In the genomic region with DNA sequence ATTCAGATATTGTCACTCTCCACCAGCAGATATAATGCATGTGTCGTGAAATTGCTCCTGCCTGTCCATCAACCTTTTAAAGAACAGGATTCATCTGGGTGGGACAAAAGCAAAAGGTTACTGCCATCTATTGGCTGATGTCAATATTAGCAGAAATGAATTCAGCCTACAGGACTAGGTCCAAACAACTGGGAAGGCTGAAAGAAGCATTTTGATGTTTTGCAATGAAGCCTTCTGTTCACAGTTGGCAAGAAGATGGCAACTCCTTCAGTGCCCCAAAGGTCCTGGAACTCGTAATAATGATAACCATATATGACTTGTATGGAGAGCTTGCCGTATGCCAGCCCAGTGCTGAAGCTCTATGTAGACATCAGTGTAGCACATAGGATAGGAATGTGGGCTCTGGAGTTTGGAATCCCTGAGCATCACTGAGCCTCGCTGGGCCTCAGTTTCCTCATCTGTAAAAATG, we compare ENCODE assay signal across 8 cellular contexts. TPM values are rescaled to one million over a fixed set of nuclear protein-coding genes. Genes with fewer than 3 reads are reported as not detected.
DNase-seq lines count a peak whose midpoint lies in the region; ATAC-seq lines count a peak whose summit lies in the region.

No MANE protein-coding gene starts in this region.

- no peak overlapping the region for H3K4me3 ChIP-seq in aorta (ENCODE audit: low read length in 2 of 2)

- WGBS in aorta, 2 donors: 35 to 40% methylated on average over 4 of the region's 4 CpGs

- H3K4me1 Mint-ChIP-seq in activated naive CD8-positive, alpha-beta T cell (ENCODE audit: low read depth): peaks cover 46% of the 10 kb centered on the region
- H3K4me1 Mint-ChIP-seq in activated naive CD8-positive, alpha-beta T cell treated with anti-CD3 and anti-CD28 coated beads, Interleukin-2, amount 50 U/mL, for 24 hours: peaks cover 38% of the 10 kb centered on the region

- no peaks in the 10 kb centered on the region for H3K4me1 ChIP-seq in aorta (ENCODE audit: control insufficient read depth in 1 of 2, insufficient read depth in 2 of 2, low read length in 2 of 2)

- intact Hi-C loops in aorta (cut with DNase I): loop anchor here (5.0 to 10.0 kb wide), 2 partner anchors 118 to 486 kb away; no protein-coding TSS in a partner anchor

- no peaks in the 10 kb centered on the region for H3K9me3 ChIP-seq in aorta (ENCODE audit: control insufficient read depth, low read length)

- no peak for DNase-seq in activated naive CD8-positive, alpha-beta T cell treated with anti-CD3 and anti-CD28 coated beads, Interleukin-2, amount 50 U/mL, for 24 hours
- DNase-seq in NCI-H69 (lab: John Stamatoyannopoulos, UW) (peak; percentile 3), T47D (ENCODE audit: low read depth in 1 of 2, low spot score in 1 of 2) (peak; percentile 47 to 79), left kidney (ENCODE audit: low read depth, low spot score) (peak; percentile 72), aorta (no peak)

- no peak for ATAC-seq in activated naive CD8-positive, alpha-beta T cell treated with anti-CD3 and anti-CD28 coated beads, Interleukin-2, amount 50 U/mL, for 24 hours
- ATAC-seq in HG02885 (IDR thresholded peaks at IDR 0.05; ENCODE audit: poor library complexity, unreplicated experiment) (peak; percentile 55), aorta (ENCODE audit: low FRiP score) (peak; percentile 74), HG02642 (IDR thresholded peaks at IDR 0.05; ENCODE audit: poor library complexity, unreplicated experiment) (no peak)

- H3K4me3 Mint-ChIP-seq in activated naive CD8-positive, alpha-beta T cell: peak overlapping the region; percentile 67
- no peak overlapping the region for H3K4me3 Mint-ChIP-seq in activated naive CD8-positive, alpha-beta T cell treated with anti-CD3 and anti-CD28 coated beads, Interleukin-2, amount 50 U/mL, for 24 hours

- no peaks in the 10 kb centered on the region for H3K36me3 ChIP-seq in aorta (ENCODE audit: control insufficient read depth in 1 of 2, insufficient read depth in 2 of 2, low read length in 1 of 2)

- peak overlapping the region; percentile 91 for H3K27ac Mint-ChIP-seq in activated naive CD8-positive, alpha-beta T cell
- no peak overlapping the region for H3K27ac Mint-ChIP-seq in activated naive CD8-positive, alpha-beta T cell treated with anti-CD3 and anti-CD28 coated beads, Interleukin-2, amount 50 U/mL, for 24 hours

- in situ Hi-C loops in T47D (cut with HindIII; ENCODE audit: low pct_unique_long_range_greater_than_20kb, low sequenced_read_pairs): no loop called here

- H3K27me3 Mint-ChIP-seq in activated naive CD8-positive, alpha-beta T cell: no peaks in the 10 kb centered on the region
- H3K27me3 Mint-ChIP-seq in activated naive CD8-positive, alpha-beta T cell treated with anti-CD3 and anti-CD28 coated beads, Interleukin-2, amount 50 U/mL, for 24 hours: no peaks in the 10 kb centered on the region

- H3K27ac ChIP-seq in aorta (ENCODE audit: low read depth in 1 of 2, low read length in 2 of 2): no peak overlapping the region

- H3K36me3 Mint-ChIP-seq in activated naive CD8-positive, alpha-beta T cell: no peaks in the 10 kb centered on the region
- no peaks in the 10 kb centered on the region for H3K36me3 Mint-ChIP-seq in activated naive CD8-positive, alpha-beta T cell treated with anti-CD3 and anti-CD28 coated beads, Interleukin-2, amount 50 U/mL, for 24 hours (ENCODE audit: low read depth)

- no peaks in the 10 kb centered on the region for H3K9me3 Mint-ChIP-seq in activated naive CD8-positive, alpha-beta T cell (ENCODE audit: low read depth)
- H3K9me3 Mint-ChIP-seq in activated naive CD8-positive, alpha-beta T cell treated with anti-CD3 and anti-CD28 coated beads, Interleukin-2, amount 50 U/mL, for 24 hours: no peaks in the 10 kb centered on the region

- no peaks in the 10 kb centered on the region for H3K27me3 ChIP-seq in aorta (ENCODE audit: control insufficient read depth in 1 of 2, insufficient read depth in 2 of 2, low read length in 1 of 2)

RNA-seq across cellular contexts. Expression of gene BCAS1, which starts 7.5 kb away (rescaled TPM):
- 1 to 10 TPM; 1.1 to 2.5 TPM for total RNA-seq in aorta
- 1 to 10 TPM in 1 of 2 donors, under 1 TPM in 1; 0.51 to 8.9 TPM for polyA plus RNA-seq in aorta

Comparison
In these comparisons a context has a peak if more than half of its experiments do, and no peak if none do; other contexts are left out.
1. ATAC-seq: peak in HG02885 (single experiment) and aorta (single experiment); none in activated naive CD8-positive, alpha-beta T cell treated with anti-CD3 and anti-CD28 coated beads, Interleukin-2, amount 50 U/mL, for 24 hours (single experiment) and HG02642 (single experiment).
2. DNase-seq: peak in NCI-H69 (single experiment), T47D (2 of 2) and left kidney (single experiment); none in activated naive CD8-positive, alpha-beta T cell treated with anti-CD3 and anti-CD28 coated beads, Interleukin-2, amount 50 U/mL, for 24 hours (single experiment) and aorta (0 of 2).